Comparison of ENCODE assay signal across 11 cellular contexts in the genomic region with DNA sequence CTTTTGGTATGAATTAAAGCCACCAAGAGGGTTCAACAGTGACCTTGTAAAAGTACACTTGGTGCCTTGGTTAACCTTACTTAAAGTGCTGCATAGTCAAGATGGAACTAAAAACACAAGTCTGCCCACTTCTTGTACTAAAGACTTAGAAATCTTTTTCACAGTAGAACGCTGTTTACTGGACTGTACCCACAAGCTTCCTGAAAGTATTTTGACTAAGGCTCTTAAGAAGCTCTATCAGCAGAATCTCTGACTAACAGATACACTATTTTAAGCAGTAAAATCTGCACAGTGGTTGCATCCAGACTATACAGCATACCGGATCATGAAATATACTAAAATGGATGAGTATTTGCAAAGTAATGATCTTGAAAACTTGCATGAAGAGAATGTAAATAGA. TPM values are rescaled to one million over a fixed set of nuclear protein-coding genes. Genes with fewer than 3 reads are reported as not detected.
DNase-seq lines count a peak whose midpoint lies in the region; ATAC-seq lines count a peak whose summit lies in the region.
"Had no signal": no experiment of that assay in that cellular context is flagged by ENCODE, and none has a peak within 500 bp of the region (broad histone marks: within the 10 kb centered on the region; RNA-seq: fewer than 3 reads in every experiment).

No MANE protein-coding gene starts in this region.

- peak; percentile 47 for DNase-seq in GM03348 (ENCODE audit: low spot score)
- peak; percentile 84 for DNase-seq in M059J (ENCODE audit: low read depth)
- peak; percentile 20 for DNase-seq in hepatic stellate cell (ENCODE audit: low spot score)
- no peak for DNase-seq in NK-92 (lab: John Stamatoyannopoulos, UW; ENCODE audit: unreplicated experiment)
- no peak for DNase-seq in NCI-H2029 (lab: John Stamatoyannopoulos, UW)
- DNase-seq: aorta, NCI-H2171 treated with DMSO at 0.1 percent for 48 hours, ovary had no signal

- peak; percentile 65 for ATAC-seq in GM21619 (IDR thresholded peaks at IDR 0.05; ENCODE audit: unreplicated experiment)
- no peak for ATAC-seq in HG02973 (IDR thresholded peaks at IDR 0.05; ENCODE audit: unreplicated experiment)
- ATAC-seq in HG03108 (IDR thresholded peaks at IDR 0.05; ENCODE audit: unreplicated experiment), result no peak

RNA-seq across cellular contexts. Expression of gene RAB28, which starts 7.2 kb away (rescaled TPM):
- total RNA-seq in M059J (2014; rRNA removed; shearing (Covaris generic)), result 28.5 and 40.2 TPM in 2 replicates

Comparison
In these comparisons a context has a peak if more than half of its experiments do, and no peak if none do; other contexts are left out.
1. DNase-seq: peak in GM03348 (single experiment), M059J (single experiment) and hepatic stellate cell (single experiment); none in NK-92 (single experiment) and NCI-H2029 (single experiment).